8 cellular contexts compared by ENCODE assay signal in genomic region chr19:52139291-52140076, GRCh38. TPM values are rescaled to one million over a fixed set of nuclear protein-coding genes. Genes with fewer than 3 reads are reported as not detected.
A peak's percentile ranks its signal among the peaks of the same experiment; 100 is the strongest.
DNase-seq lines count a peak whose midpoint lies in the region; ATAC-seq and TF ChIP-seq lines count a peak whose summit lies in the region.

Gene ZNF616, minus strand, starts transcription at chr19:52139938. Its CDS starts 9,426 bp downstream, at chr19:52130512.

- peak; percentile 98 for DNase-seq in NCI-H1436 (lab: John Stamatoyannopoulos, UW)
- peak; percentile 90 to 98 (median 96) for DNase-seq in T-cell
- DNase-seq in adrenal gland, result peak; percentile 98 to 99 (median 98)
- peak; percentile 97 to 99 (median 99) for DNase-seq in heart left ventricle
- peak; percentile 94 to 99 (median 98) for DNase-seq in posterior cingulate gyrus
- DNase-seq in upper lobe of left lung, result peak; percentile 97 to 99

- intact Hi-C loops in adrenal gland (cut with DNase I) (loop anchor here (2.0 to 5.0 kb wide), 3 partner anchors 48 to 99 kb away; no protein-coding TSS in a partner anchor), heart left ventricle (cut with DNase I) (loop anchor here (1.0 to 10.0 kb wide), 15 partner anchors 31 to 609 kb away; partner anchors contain the start of genes PPP2R1A (in 4 of the 10), ZNF836 (in 3 of the 10) and ZNF841 (in 1 of the 10)), posterior cingulate gyrus (cut with DNase I) (loop anchor here (1.0 to 5.0 kb wide), 3 partner anchors 42 to 98 kb away; partner anchors contain the start of gene ZNF841)

- H3K27ac Mint-ChIP-seq in T-cell, result peak within 1 kb of the TSS; percentile 92 to 93

- 0% methylated on average over 46 to 50 of the region's 50 CpGs for WGBS in adrenal gland, 4 donors
- WGBS in heart left ventricle, 4 donors, result 0 to 1% (median 0%) methylated on average over 48 to 50 of the region's 50 CpGs
- WGBS in upper lobe of left lung, 2 donors, result 0 to 1% methylated on average over 37 to 47 of the region's 50 CpGs

- H3K27me3 ChIP-seq in adrenal gland (no peaks in the 10 kb centered on the region), heart left ventricle (no peaks in the 10 kb centered on the region), upper lobe of left lung (no peaks in the 10 kb centered on the region)

- peaks cover 13 to 18% (median 15%) of the 10 kb centered on the region in 3 donors for H3K9me3 Mint-ChIP-seq in T-cell

- peak in 1 of 4 donors; percentile 17 for TF ChIP-seq EP300 in upper lobe of left lung (IDR thresholded peaks at IDR 0.05)

- CTCF ChIA-PET in T-cell (lab: Charles Lee), result interaction anchor here in 1 of 2 donors (0.6 to 0.7 kb wide), 2 partner anchors 31 to 98 kb away, joined by 3 to 5 read pairs; partner anchors contain the start of gene ZNF836

- H3K27ac ChIP-seq in adrenal gland (peak within 1 kb of the TSS; percentile 61 to 99 (median 97)), heart left ventricle (peak within 1 kb of the TSS; percentile 79 to 97 (median 92)), upper lobe of left lung (peak within 1 kb of the TSS; percentile 92 to 97 (median 93))

- TF ChIP-seq POLR2A in adrenal gland (IDR thresholded peaks at IDR 0.05), result peak; percentile 55 to 84
- peak in 1 of 2 donors; percentile 68 for TF ChIP-seq POLR2A in heart left ventricle (IDR thresholded peaks at IDR 0.05)
- peak in 2 of 4 donors; percentile 24 to 79 for TF ChIP-seq POLR2A in upper lobe of left lung (IDR thresholded peaks at IDR 0.05)

- no peaks in the 10 kb centered on the region for H3K27me3 Mint-ChIP-seq in T-cell

- H3K36me3 Mint-ChIP-seq in T-cell, result peaks cover 21% of the 10 kb centered on the region

- H3K36me3 ChIP-seq in adrenal gland (replicated peaks in 1 of 2) (no peaks in the 10 kb centered on the region), heart left ventricle (no peaks in the 10 kb centered on the region), upper lobe of left lung (no peaks in the 10 kb centered on the region)

- peaks cover 0 to 21% of the 10 kb centered on the region in 2 donors for H3K4me1 ChIP-seq in adrenal gland (replicated peaks in 1 of 2)
- peaks cover 0 to 21% (median 14%) of the 10 kb centered on the region in 12 donors for H3K4me1 ChIP-seq in heart left ventricle
- peaks cover 13 to 20% (median 16%) of the 10 kb centered on the region in 4 donors for H3K4me1 ChIP-seq in upper lobe of left lung

- ATAC-seq in HG02763 (IDR thresholded peaks at IDR 0.05; ENCODE audit: unreplicated experiment) (peak; percentile 95), T-cell (replicated peaks in 1 of 4) (peak; percentile 96 to 100 (median 98)), heart left ventricle (peak; percentile 99 to 100 (median 100)), upper lobe of left lung (ENCODE audit: low FRiP score in 2 of 2) (peak; percentile 100)

- peaks cover 35 to 43% (median 36%) of the 10 kb centered on the region in 3 donors for H3K4me1 Mint-ChIP-seq in T-cell

- POLR2A ChIA-PET in T-cell (lab: Charles Lee), result no interaction called here

- peak within 1 kb of the TSS; percentile 73 for H3K4me3 ChIP-seq in GM12875 (ENCODE audit: low read depth, low read length)
- H3K4me3 ChIP-seq in adrenal gland, result peak within 1 kb of the TSS in 3 of 4 donors; percentile 78 to 96 (median 84)
- peak within 1 kb of the TSS; percentile 60 to 93 (median 82) for H3K4me3 ChIP-seq in heart left ventricle
- peak within 1 kb of the TSS; percentile 60 to 99 (median 90) for H3K4me3 ChIP-seq in upper lobe of left lung

- H3K9me3 ChIP-seq in adrenal gland (replicated peaks in 1 of 3), result no peaks in the 10 kb centered on the region
- peaks cover 0 to 24% (median 0%) of the 10 kb centered on the region in 12 donors for H3K9me3 ChIP-seq in heart left ventricle
- peaks cover 0 to 19% (median 11%) of the 10 kb centered on the region in 4 donors for H3K9me3 ChIP-seq in upper lobe of left lung

- TF ChIP-seq CTCF in GM12875 (IDR thresholded peaks at IDR 0.05; ENCODE audit: borderline replicate concordance, insufficient read depth, low read depth, low read length) (peak; percentile 80), adrenal gland (IDR thresholded peaks at IDR 0.05) (peak; percentile 65 to 94 (median 88)), heart left ventricle (IDR thresholded peaks at IDR 0.05) (peak; percentile 58 to 93 (median 84)), upper lobe of left lung (IDR thresholded peaks at IDR 0.05) (peak; percentile 69 to 89 (median 86))

- peak within 1 kb of the TSS; percentile 94 to 98 (median 95) for H3K4me3 Mint-ChIP-seq in T-cell

RNA-seq across cellular contexts. Expression of gene ZNF616, which starts in this region (rescaled TPM):
- 10 to 100 TPM in 3 of 5 donors, 1 to 10 TPM in 2; 3.6 to 18.3 (median 14.4) TPM for total RNA-seq in T-cell
- 10 to 100 TPM in 7 of 8 donors, 1 to 10 TPM in 1; 7.0 to 55.4 (median 15.1) TPM for total RNA-seq in adrenal gland
- 10 to 100 TPM in 1 of 3 donors, 1 to 10 TPM in 2; 5.2 to 42.8 (median 5.6) TPM for polyA plus RNA-seq in adrenal gland
- total RNA-seq in heart left ventricle, result 10 to 100 TPM in 1 of 9 donors, 1 to 10 TPM in 8; 1.8 to 10.0 (median 6.7) TPM
- 1 to 10 TPM; 1.7 to 3.4 TPM for polyA plus RNA-seq in heart left ventricle
- 10 to 100 TPM in 3 of 6 donors, 1 to 10 TPM in 3; 2.2 to 19.9 (median 10.2) TPM for total RNA-seq in upper lobe of left lung

Comparison
In these comparisons a context has a peak if more than half of its experiments do, and no peak if none do; other contexts are left out.
1. Peak in every context shown above with its lines: DNase-seq, ATAC-seq, H3K4me3 ChIP-seq and H3K27ac ChIP-seq.